Comparison of ENCODE assay signal across 1 cellular context in the genomic region with DNA sequence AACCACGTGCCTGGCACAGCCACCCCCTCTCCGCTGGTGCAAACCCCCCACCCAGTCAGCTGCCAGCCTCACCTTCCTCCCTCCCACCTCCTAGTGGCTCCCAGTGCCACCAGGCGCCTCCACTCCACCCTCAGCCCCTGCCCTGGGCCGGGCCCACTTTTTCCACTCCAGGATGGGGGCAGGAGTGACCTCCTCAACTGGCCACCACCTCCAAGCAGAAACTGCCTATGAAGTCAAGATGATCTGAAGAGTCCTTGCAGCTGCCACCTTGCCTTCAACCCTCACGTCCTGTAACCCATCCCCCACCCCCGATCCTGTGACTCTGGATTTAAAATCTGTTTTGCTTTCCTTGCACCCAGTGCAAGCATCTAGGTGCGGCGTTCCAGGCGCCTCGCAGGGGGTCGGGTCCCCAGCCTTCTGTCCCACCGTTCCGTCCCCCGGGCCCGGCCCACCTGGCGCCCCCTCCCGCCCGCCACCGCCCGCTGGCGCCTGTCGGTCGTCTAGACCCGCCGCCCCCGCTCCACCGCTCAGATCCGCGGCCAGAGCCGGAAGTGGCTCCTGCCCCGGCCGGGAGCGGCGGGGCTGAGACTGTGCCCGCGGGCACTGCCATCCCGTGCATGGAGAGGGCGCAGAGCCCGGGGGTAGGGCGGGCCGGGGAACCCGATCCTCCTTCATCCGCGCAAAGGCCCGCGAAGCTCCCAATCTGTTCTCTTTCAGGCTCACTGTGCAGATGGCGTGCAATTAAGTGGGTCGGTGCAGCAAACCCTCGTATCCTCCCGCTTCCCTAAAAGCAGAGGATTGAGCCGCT.
A peak's percentile ranks its signal among the peaks of the same experiment; 100 is the strongest.
TF ChIP-seq lines count a peak whose summit lies in the region.

No MANE protein-coding gene starts in this region.

TF ChIP-seq in GM12878, 131 proteins besides CTCF, POLR2A, EP300 and RAD21 (continues in another document):
- TF ChIP-seq PRDM15 (CRISPR knock-in tag; IDR thresholded peaks at IDR 0.05) (no peak), ZNF592 (IDR thresholded peaks at IDR 0.05) (no peak), DPF2 (IDR thresholded peaks at IDR 0.05) (peak; percentile 75), POLR2AphosphoS2 (IDR thresholded peaks at IDR 0.05; ENCODE audit: low read depth, low read length) (no peak), IKZF1 (conservative IDR thresholded peaks at IDR 0.05) (peak; percentile 68), ZBED1 (IDR thresholded peaks at IDR 0.05; ENCODE audit: borderline replicate concordance) (no peak), NR2C1 (IDR thresholded peaks at IDR 0.05) (no peak), MYC (IDR thresholded peaks at IDR 0.05; ENCODE audit: insufficient read depth, insufficient read length, insufficient replicate concordance, low read length, severe bottlenecking) (no peak), KDM1A (IDR thresholded peaks at IDR 0.05; ENCODE audit: borderline replicate concordance) (no peak), SREBF1 (IDR thresholded peaks at IDR 0.05; ENCODE audit: low read length) (no peak), ZNF274 (IDR thresholded peaks at IDR 0.05; ENCODE audit: insufficient read depth, insufficient read length) (no peak), FOXK2 (IDR thresholded peaks at IDR 0.05) (no peak), ZNF217 (IDR thresholded peaks at IDR 0.05) (peak; percentile 62; the same call in 1 of the 2 replicates), MTA3 (IDR thresholded peaks at IDR 0.05; ENCODE audit: borderline replicate concordance, low read length) (no peak), BMI1 (IDR thresholded peaks at IDR 0.05; ENCODE audit: borderline replicate concordance) (no peak), TCF3 (IDR thresholded peaks at IDR 0.05; ENCODE audit: borderline replicate concordance, insufficient read depth, low read depth, low read length) (no peak), IRF3 (IDR thresholded peaks at IDR 0.05) (no peak), HDAC6 (IDR thresholded peaks at IDR 0.05; ENCODE audit: unreplicated experiment) (no peak), RBBP5 (conservative IDR thresholded peaks at IDR 0.05) (no peak), IKZF2 (IDR thresholded peaks at IDR 0.05) (peak; percentile 27 to 32; a peak in 2 of 4 replicates), SMAD1 (IDR thresholded peaks at IDR 0.05; ENCODE audit: low read depth, partially characterized antibody) (no peak), IRF4 (IDR thresholded peaks at IDR 0.05; ENCODE audit: low read depth, low read length) (no peak), ZZZ3 (IDR thresholded peaks at IDR 0.05; ENCODE audit: control insufficient read depth, insufficient read length, low read depth) (no peak), MAX (IDR thresholded peaks at IDR 0.05; ENCODE audit: low read depth, low read length) (0 out of 2 replicates have a peak, but pooled peaks have one; percentile 22), PML (IDR thresholded peaks at IDR 0.05; ENCODE audit: low read length) (no peak), SMC3 (IDR thresholded peaks at IDR 0.05; ENCODE audit: borderline replicate concordance, low read length) (no peak), EGR1 (IDR thresholded peaks at IDR 0.05; ENCODE audit: borderline replicate concordance in 1 of 2, low read depth in 2 of 2, low read length in 2 of 2) (peak in 1 of 2 experiments; percentile 82; a peak in 2 of 3 replicates), ELK1 (IDR thresholded peaks at IDR 0.05; ENCODE audit: low read depth, low read length) (peak; percentile 61), CHD4 (IDR thresholded peaks at IDR 0.05) (no peak), KLF5 (IDR thresholded peaks at IDR 0.05; ENCODE audit: partially characterized antibody) (no peak)
- TF ChIP-seq, protein P1, sequence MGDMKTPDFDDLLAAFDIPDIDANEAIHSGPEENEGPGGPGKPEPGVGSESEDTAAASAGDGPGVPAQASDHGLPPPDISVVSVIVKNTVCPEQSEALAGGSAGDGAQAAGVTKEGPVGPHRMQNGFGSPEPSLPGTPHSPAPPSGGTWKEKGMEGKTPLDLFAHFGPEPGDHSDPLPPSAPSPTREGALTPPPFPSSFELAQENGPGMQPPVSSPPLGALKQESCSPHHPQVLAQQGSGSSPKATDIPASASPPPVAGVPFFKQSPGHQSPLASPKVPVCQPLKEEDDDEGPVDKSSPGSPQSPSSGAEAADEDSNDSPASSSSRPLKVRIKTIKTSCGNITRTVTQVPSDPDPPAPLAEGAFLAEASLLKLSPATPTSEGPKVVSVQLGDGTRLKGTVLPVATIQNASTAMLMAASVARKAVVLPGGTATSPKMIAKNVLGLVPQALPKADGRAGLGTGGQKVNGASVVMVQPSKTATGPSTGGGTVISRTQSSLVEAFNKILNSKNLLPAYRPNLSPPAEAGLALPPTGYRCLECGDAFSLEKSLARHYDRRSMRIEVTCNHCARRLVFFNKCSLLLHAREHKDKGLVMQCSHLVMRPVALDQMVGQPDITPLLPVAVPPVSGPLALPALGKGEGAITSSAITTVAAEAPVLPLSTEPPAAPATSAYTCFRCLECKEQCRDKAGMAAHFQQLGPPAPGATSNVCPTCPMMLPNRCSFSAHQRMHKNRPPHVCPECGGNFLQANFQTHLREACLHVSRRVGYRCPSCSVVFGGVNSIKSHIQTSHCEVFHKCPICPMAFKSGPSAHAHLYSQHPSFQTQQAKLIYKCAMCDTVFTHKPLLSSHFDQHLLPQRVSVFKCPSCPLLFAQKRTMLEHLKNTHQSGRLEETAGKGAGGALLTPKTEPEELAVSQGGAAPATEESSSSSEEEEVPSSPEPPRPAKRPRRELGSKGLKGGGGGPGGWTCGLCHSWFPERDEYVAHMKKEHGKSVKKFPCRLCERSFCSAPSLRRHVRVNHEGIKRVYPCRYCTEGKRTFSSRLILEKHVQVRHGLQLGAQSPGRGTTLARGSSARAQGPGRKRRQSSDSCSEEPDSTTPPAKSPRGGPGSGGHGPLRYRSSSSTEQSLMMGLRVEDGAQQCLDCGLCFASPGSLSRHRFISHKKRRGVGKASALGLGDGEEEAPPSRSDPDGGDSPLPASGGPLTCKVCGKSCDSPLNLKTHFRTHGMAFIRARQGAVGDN (IDR thresholded peaks at IDR 0.05) = peak; percentile 57
- TF ChIP-seq, protein P2, sequence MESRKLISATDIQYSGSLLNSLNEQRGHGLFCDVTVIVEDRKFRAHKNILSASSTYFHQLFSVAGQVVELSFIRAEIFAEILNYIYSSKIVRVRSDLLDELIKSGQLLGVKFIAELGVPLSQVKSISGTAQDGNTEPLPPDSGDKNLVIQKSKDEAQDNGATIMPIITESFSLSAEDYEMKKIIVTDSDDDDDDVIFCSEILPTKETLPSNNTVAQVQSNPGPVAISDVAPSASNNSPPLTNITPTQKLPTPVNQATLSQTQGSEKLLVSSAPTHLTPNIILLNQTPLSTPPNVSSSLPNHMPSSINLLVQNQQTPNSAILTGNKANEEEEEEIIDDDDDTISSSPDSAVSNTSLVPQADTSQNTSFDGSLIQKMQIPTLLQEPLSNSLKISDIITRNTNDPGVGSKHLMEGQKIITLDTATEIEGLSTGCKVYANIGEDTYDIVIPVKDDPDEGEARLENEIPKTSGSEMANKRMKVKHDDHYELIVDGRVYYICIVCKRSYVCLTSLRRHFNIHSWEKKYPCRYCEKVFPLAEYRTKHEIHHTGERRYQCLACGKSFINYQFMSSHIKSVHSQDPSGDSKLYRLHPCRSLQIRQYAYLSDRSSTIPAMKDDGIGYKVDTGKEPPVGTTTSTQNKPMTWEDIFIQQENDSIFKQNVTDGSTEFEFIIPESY (IDR thresholded peaks at IDR 0.05) = no peak
- TF ChIP-seq, protein P3, sequence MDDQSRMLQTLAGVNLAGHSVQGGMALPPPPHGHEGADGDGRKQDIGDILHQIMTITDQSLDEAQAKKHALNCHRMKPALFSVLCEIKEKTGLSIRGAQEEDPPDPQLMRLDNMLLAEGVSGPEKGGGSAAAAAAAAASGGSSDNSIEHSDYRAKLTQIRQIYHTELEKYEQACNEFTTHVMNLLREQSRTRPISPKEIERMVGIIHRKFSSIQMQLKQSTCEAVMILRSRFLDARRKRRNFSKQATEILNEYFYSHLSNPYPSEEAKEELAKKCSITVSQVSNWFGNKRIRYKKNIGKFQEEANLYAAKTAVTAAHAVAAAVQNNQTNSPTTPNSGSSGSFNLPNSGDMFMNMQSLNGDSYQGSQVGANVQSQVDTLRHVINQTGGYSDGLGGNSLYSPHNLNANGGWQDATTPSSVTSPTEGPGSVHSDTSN (IDR thresholded peaks at IDR 0.05; ENCODE audit: insufficient replicate concordance, low read depth, low read length) = no peak
